In the genomic region with DNA sequence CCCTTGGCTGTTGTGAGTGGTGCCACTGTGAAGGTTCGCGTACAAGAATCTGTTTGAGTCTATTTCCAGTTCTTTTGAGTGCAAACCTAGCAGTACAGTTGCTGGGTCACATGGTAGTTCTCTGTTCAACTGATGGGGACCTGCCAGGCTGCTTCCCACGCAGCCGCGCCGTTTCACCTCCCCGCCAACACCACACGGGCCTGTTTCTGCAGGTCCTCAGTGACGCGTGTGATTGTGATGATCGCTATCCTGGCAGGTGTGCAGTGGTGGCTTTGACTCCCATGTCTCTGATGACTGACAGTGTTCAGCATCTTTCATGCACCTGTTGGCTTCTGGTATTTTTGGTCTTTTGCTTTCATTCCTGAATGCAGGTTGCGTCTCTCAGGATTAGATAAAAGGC, we compare ENCODE assay signal across 17 cellular contexts. TPM values are rescaled to one million over a fixed set of nuclear protein-coding genes. Genes with fewer than 3 reads are reported as not detected.
DNase-seq lines count a peak whose midpoint lies in the region; ATAC-seq lines count a peak whose summit lies in the region.
"Had no signal": no experiment of that assay in that cellular context is flagged by ENCODE, and none has a peak within 500 bp of the region (broad histone marks: within the 10 kb centered on the region; RNA-seq: fewer than 3 reads in every experiment).

No MANE protein-coding gene starts in this region.

- H3K27ac ChIP-seq in CD4-positive, alpha-beta memory T cell (ENCODE audit: low read depth, low read length) = no peak overlapping the region
- H3K27ac ChIP-seq: upper lobe of right lung had no signal

- peak; percentile 72 for DNase-seq in Ammon's horn (ENCODE audit: low spot score)
- DNase-seq in CD4-positive, alpha-beta memory T cell = peak in 3 of 5 donors; percentile 29 to 63 (median 36)
- peak in 1 of 2 donors; percentile 32 for DNase-seq in activated T-cell treated with anti-CD3 and anti-CD28 coated beads, Interleukin-2, amount 50 U/mL, for 72 hours
- DNase-seq in naive thymus-derived CD8-positive, alpha-beta T cell = peak in 8 of 10 donors; percentile 34 to 84 (median 49)
- DNase-seq in activated effector memory CD4-positive, alpha-beta T cell treated with anti-CD3 and anti-CD28 coated beads, Interleukin-2, amount 50 U/mL, for 16 hours = no peak
- DNase-seq in NCI-H510A (lab: John Stamatoyannopoulos, UW) = no peak
- DNase-seq: activated CD4-positive, CD25-positive, alpha-beta regulatory T cell treated with anti-CD3 and anti-CD28 coated beads, Interleukin-2, amount 50 U/mL, for 72 hours; AML-193; Caco-2; NCI-H187; NCI-H345; retina; upper lobe of right lung had no signal

- H3K9me3 Mint-ChIP-seq in CD4-positive, alpha-beta memory T cell = peaks cover 0 to 3% (median 0%) of the 10 kb centered on the region in 8 donors
- peaks cover 6 to 7% of the 10 kb centered on the region in 2 donors for H3K9me3 Mint-ChIP-seq in activated T-cell treated with anti-CD3 and anti-CD28 coated beads, Interleukin-2, amount 50 U/mL, for 72 hours
- H3K9me3 Mint-ChIP-seq in naive thymus-derived CD8-positive, alpha-beta T cell = peaks cover 0 to 14% (median 0%) of the 10 kb centered on the region in 9 donors

- H3K4me3 ChIP-seq in CD4-positive, alpha-beta memory T cell (ENCODE audit: low read length in 2 of 2) = no peak overlapping the region
- H3K4me3 ChIP-seq: left lung, upper lobe of right lung had no signal

- no peaks in the 10 kb centered on the region for H3K27me3 ChIP-seq in CD4-positive, alpha-beta memory T cell (ENCODE audit: insufficient read depth, low read length)
- H3K27me3 ChIP-seq: left lung, upper lobe of right lung had no signal

- intact Hi-C loops in CD4-positive, alpha-beta memory T cell (cut with micrococcal nuclease) = no loop called here

- peak; percentile 41 to 56 for ATAC-seq in activated T-cell treated with anti-CD3 and anti-CD28 coated beads, Interleukin-2, amount 50 U/mL, for 72 hours (replicated peaks in 1 of 2)
- peak; percentile 55 to 77 for ATAC-seq in naive thymus-derived CD8-positive, alpha-beta T cell
- ATAC-seq in GM19463 (IDR thresholded peaks at IDR 0.05; ENCODE audit: unreplicated experiment) = no peak
- no peak for ATAC-seq in HG03196 (IDR thresholded peaks at IDR 0.05; ENCODE audit: unreplicated experiment)
- ATAC-seq: left lung, Panc1, upper lobe of right lung had no signal

- H3K4me3 Mint-ChIP-seq in CD4-positive, alpha-beta memory T cell = peak overlapping the region in 3 of 8 donors; percentile 14 to 41 (median 27)
- peak overlapping the region; percentile 20 to 32 for H3K4me3 Mint-ChIP-seq in activated T-cell treated with anti-CD3 and anti-CD28 coated beads, Interleukin-2, amount 50 U/mL, for 72 hours
- H3K4me3 Mint-ChIP-seq in naive thymus-derived CD8-positive, alpha-beta T cell = peak overlapping the region in 9 of 10 donors; percentile 4 to 86 (median 74)

- H3K4me1 ChIP-seq in CD4-positive, alpha-beta memory T cell (ENCODE audit: insufficient read depth, low read length) = peaks cover 23% of the 10 kb centered on the region
- H3K4me1 ChIP-seq: Caco-2, upper lobe of right lung had no signal

- peak overlapping the region in 5 of 7 donors; percentile 41 to 90 (median 75) for H3K27ac Mint-ChIP-seq in CD4-positive, alpha-beta memory T cell
- H3K27ac Mint-ChIP-seq in activated T-cell treated with anti-CD3 and anti-CD28 coated beads, Interleukin-2, amount 50 U/mL, for 72 hours = no peak overlapping the region
- peak overlapping the region; percentile 29 to 98 (median 92) for H3K27ac Mint-ChIP-seq in naive thymus-derived CD8-positive, alpha-beta T cell

- H3K4me1 Mint-ChIP-seq in CD4-positive, alpha-beta memory T cell = peaks cover 8 to 23% (median 17%) of the 10 kb centered on the region in 4 donors
- H3K4me1 Mint-ChIP-seq in activated T-cell treated with anti-CD3 and anti-CD28 coated beads, Interleukin-2, amount 50 U/mL, for 72 hours (ENCODE audit: low read depth) = peaks cover 9% of the 10 kb centered on the region
- peaks cover 14 to 46% (median 39%) of the 10 kb centered on the region in 4 donors for H3K4me1 Mint-ChIP-seq in naive thymus-derived CD8-positive, alpha-beta T cell

- H3K36me3 Mint-ChIP-seq in CD4-positive, alpha-beta memory T cell = peaks cover 23 to 31% of the 10 kb centered on the region in 2 donors
- H3K36me3 Mint-ChIP-seq in activated T-cell treated with anti-CD3 and anti-CD28 coated beads, Interleukin-2, amount 50 U/mL, for 72 hours (ENCODE audit: insufficient read depth in 2 of 2) = peaks cover 0 to 6% of the 10 kb centered on the region in 2 donors
- peaks cover 5 to 27% (median 23%) of the 10 kb centered on the region in 3 donors for H3K36me3 Mint-ChIP-seq in naive thymus-derived CD8-positive, alpha-beta T cell

- H3K27me3 Mint-ChIP-seq in CD4-positive, alpha-beta memory T cell = no peaks in the 10 kb centered on the region
- H3K27me3 Mint-ChIP-seq in activated T-cell treated with anti-CD3 and anti-CD28 coated beads, Interleukin-2, amount 50 U/mL, for 72 hours (ENCODE audit: low read depth) = no peaks in the 10 kb centered on the region
- H3K27me3 Mint-ChIP-seq in naive thymus-derived CD8-positive, alpha-beta T cell = no peaks in the 10 kb centered on the region

- no peaks in the 10 kb centered on the region for H3K9me3 ChIP-seq in CD4-positive, alpha-beta memory T cell (ENCODE audit: control insufficient read depth in 1 of 2, low read length in 2 of 2)
- H3K9me3 ChIP-seq: Caco-2, left lung, upper lobe of right lung had no signal

- CTCF ChIA-PET in CD4-positive, alpha-beta memory T cell (lab: Charles Lee; ENCODE audit: partially characterized antibody) = no interaction called here

- POLR2A ChIA-PET in CD4-positive, alpha-beta memory T cell (lab: Charles Lee; ENCODE audit: partially characterized antibody) = no interaction called here
- POLR2A ChIA-PET in naive thymus-derived CD8-positive, alpha-beta T cell (lab: Charles Lee) = no interaction called here

- H3K36me3 ChIP-seq in CD4-positive, alpha-beta memory T cell (ENCODE audit: insufficient read depth, low read length) = no peaks in the 10 kb centered on the region

RNA-seq across cellular contexts. Expression of a gene that starts 41.7 kb away (rescaled TPM):
- total RNA-seq in CD4-positive, alpha-beta memory T cell = 10 to 100 TPM; 38.4 to 40.8 TPM
- polyA plus RNA-seq in CD4-positive, alpha-beta memory T cell = 10 to 100 TPM; 54.2 to 58.9 TPM
- 10 to 100 TPM; 74.6 to 80.4 TPM for total RNA-seq in activated T-cell treated with anti-CD3 and anti-CD28 coated beads, Interleukin-2, amount 50 U/mL, for 72 hours
- 10 to 100 TPM; 39.4 to 49.3 TPM for total RNA-seq in naive thymus-derived CD8-positive, alpha-beta T cell
- 10 to 100 TPM; 70.1 to 76.6 (median 74.9) TPM for polyA plus RNA-seq in naive thymus-derived CD8-positive, alpha-beta T cell

Comparison
In these comparisons a context has a peak if more than half of its experiments do, and no peak if none do; other contexts are left out.
1. DNase-seq: peak in Ammon's horn (single experiment), CD4-positive, alpha-beta memory T cell (3 of 5) and naive thymus-derived CD8-positive, alpha-beta T cell (8 of 10); none in activated effector memory CD4-positive, alpha-beta T cell treated with anti-CD3 and anti-CD28 coated beads, Interleukin-2, amount 50 U/mL, for 16 hours (single experiment) and NCI-H510A (single experiment).
2. ATAC-seq: peak in activated T-cell treated with anti-CD3 and anti-CD28 coated beads, Interleukin-2, amount 50 U/mL, for 72 hours (2 of 2) and naive thymus-derived CD8-positive, alpha-beta T cell (2 of 2); none in GM19463 (single experiment) and HG03196 (single experiment).